In genomic region chr2:230417436-230417835, GRCh38 we compare ENCODE assay signal across 10 cellular contexts. TPM values are rescaled to one million over a fixed set of nuclear protein-coding genes. Genes with fewer than 3 reads are reported as not detected.
DNase-seq lines count a peak whose midpoint lies in the region; ATAC-seq and TF ChIP-seq lines count a peak whose summit lies in the region.
"Had no signal": no experiment of that assay in that cellular context is flagged by ENCODE, and none has a peak within 500 bp of the region (broad histone marks: within the 10 kb centered on the region; RNA-seq: fewer than 3 reads in every experiment).

No MANE protein-coding gene starts in this region.

- intact Hi-C loops in stomach (cut with DNase I; ENCODE audit: low total_unique reads): no loop called here

- H3K9me3 Mint-ChIP-seq in T-helper 1 cell treated with Interleukin-12 subunit alpha and Interleukin-12 subunit beta and Interleukin-4 antibody, amounts not matched to agents 30 μg/mL and 1 μg/mL, for 36 hours: no peaks in the 10 kb centered on the region
- no peaks in the 10 kb centered on the region for H3K9me3 Mint-ChIP-seq in activated CD4-positive, alpha-beta memory T cell treated with anti-CD3 and anti-CD28 coated beads, Interleukin-2, amount 10 ng/mL, durations not matched to agents 7 days and 5 days

- no peak for ATAC-seq in gastroesophageal sphincter

- TF ChIP-seq CTCF in gastroesophageal sphincter (IDR thresholded peaks at IDR 0.05): no peak
- TF ChIP-seq CTCF in stomach (IDR thresholded peaks at IDR 0.05): no peak

- H3K27me3 ChIP-seq in gastroesophageal sphincter (no peaks in the 10 kb centered on the region), stomach (no peaks in the 10 kb centered on the region)

- 53 to 72% methylated on average over 3 to 4 of the region's 4 CpGs for WGBS in gastroesophageal sphincter (ENCODE audit: low coverage in 1 of 2), 2 donors
- 36 to 48% (median 42%) methylated on average over 4 of the region's 4 CpGs for WGBS in stomach, 5 donors

- no peak for DNase-seq in T-helper 1 cell
- no peak for DNase-seq in activated CD4-positive, alpha-beta memory T cell treated with anti-CD3 and anti-CD28 coated beads, Interleukin-2, amount 10 ng/mL, durations not matched to agents 7 days and 5 days
- no peak for DNase-seq in stomach
- no peak for DNase-seq in SW480 (ENCODE audit: low spot score)
- DNase-seq in cerebellar nuclear complex (lab: John Stamatoyannopoulos, UW): no peak
- no peak for DNase-seq in kidney glomerular epithelial cell (lab: John Stamatoyannopoulos, UW)
- DNase-seq: NCI-H446; stimulated activated CD4-positive, alpha-beta T cell treated with anti-CD3 and anti-CD28 coated beads, Interleukin-2, amount 100 ng/mL, for 48 hours had no signal

- H3K9me3 ChIP-seq in gastroesophageal sphincter (no peaks in the 10 kb centered on the region), stomach (no peaks in the 10 kb centered on the region)

- H3K27ac Mint-ChIP-seq in T-helper 1 cell treated with Interleukin-12 subunit alpha and Interleukin-12 subunit beta and Interleukin-4 antibody, amounts not matched to agents 30 μg/mL and 1 μg/mL, for 36 hours: peak overlapping the region; percentile 70
- H3K27ac Mint-ChIP-seq in activated CD4-positive, alpha-beta memory T cell treated with anti-CD3 and anti-CD28 coated beads, Interleukin-2, amount 10 ng/mL, durations not matched to agents 7 days and 5 days: peak overlapping the region; percentile 75

- no peaks in the 10 kb centered on the region for H3K27me3 Mint-ChIP-seq in T-helper 1 cell treated with Interleukin-12 subunit alpha and Interleukin-12 subunit beta and Interleukin-4 antibody, amounts not matched to agents 30 μg/mL and 1 μg/mL, for 36 hours (ENCODE audit: low read depth)
- no peaks in the 10 kb centered on the region for H3K27me3 Mint-ChIP-seq in activated CD4-positive, alpha-beta memory T cell treated with anti-CD3 and anti-CD28 coated beads, Interleukin-2, amount 10 ng/mL, durations not matched to agents 7 days and 5 days

- H3K27ac ChIP-seq in gastroesophageal sphincter: peak overlapping the region in 1 of 4 donors; percentile 20
- peak overlapping the region in 4 of 5 donors; percentile 9 to 96 (median 94) for H3K27ac ChIP-seq in stomach

- TF ChIP-seq EP300 in gastroesophageal sphincter (IDR thresholded peaks at IDR 0.05) (no peak), stomach (IDR thresholded peaks at IDR 0.05) (no peak)

- CTCF ChIA-PET in activated CD4-positive, alpha-beta memory T cell treated with anti-CD3 and anti-CD28 coated beads, Interleukin-2, amount 10 ng/mL, durations not matched to agents 7 days and 5 days (lab: Charles Lee): interaction anchor here (0.9 to 1.8 kb wide), 6 partner anchors 12 to 215 kb away, joined by 3 to 5 read pairs (median 3); partner anchors contain the start of gene SP110

- peaks cover 74% of the 10 kb centered on the region for H3K4me1 Mint-ChIP-seq in T-helper 1 cell treated with Interleukin-12 subunit alpha and Interleukin-12 subunit beta and Interleukin-4 antibody, amounts not matched to agents 30 μg/mL and 1 μg/mL, for 36 hours (ENCODE audit: low read depth)
- peaks cover 72% of the 10 kb centered on the region for H3K4me1 Mint-ChIP-seq in activated CD4-positive, alpha-beta memory T cell treated with anti-CD3 and anti-CD28 coated beads, Interleukin-2, amount 10 ng/mL, durations not matched to agents 7 days and 5 days

- H3K4me1 ChIP-seq in gastroesophageal sphincter (peaks cover 6 to 68% (median 8%) of the 10 kb centered on the region in 3 donors), stomach (peaks cover 22 to 84% (median 59%) of the 10 kb centered on the region in 4 donors)

- peak overlapping the region; percentile 90 for H3K4me3 Mint-ChIP-seq in T-helper 1 cell treated with Interleukin-12 subunit alpha and Interleukin-12 subunit beta and Interleukin-4 antibody, amounts not matched to agents 30 μg/mL and 1 μg/mL, for 36 hours
- H3K4me3 Mint-ChIP-seq in activated CD4-positive, alpha-beta memory T cell treated with anti-CD3 and anti-CD28 coated beads, Interleukin-2, amount 10 ng/mL, durations not matched to agents 7 days and 5 days: peak overlapping the region; percentile 92

- TF ChIP-seq POLR2A in gastroesophageal sphincter (IDR thresholded peaks at IDR 0.05) (no peak), stomach (IDR thresholded peaks at IDR 0.05) (no peak)

- POLR2A ChIA-PET in activated CD4-positive, alpha-beta memory T cell treated with anti-CD3 and anti-CD28 coated beads, Interleukin-2, amount 10 ng/mL, durations not matched to agents 7 days and 5 days (lab: Charles Lee): interaction anchor here (0.6 to 4.7 kb wide), 20 partner anchors 10 to 364 kb away, joined by 3 to 52 read pairs (median 4); partner anchors contain the start of genes SP110, SP140 and SP140L

- peak overlapping the region; percentile 63 to 64 for H3K4me3 ChIP-seq in gastroesophageal sphincter
- peak overlapping the region; percentile 53 to 66 (median 56) for H3K4me3 ChIP-seq in stomach

- H3K36me3 ChIP-seq in gastroesophageal sphincter: no peaks in the 10 kb centered on the region
- H3K36me3 ChIP-seq in stomach: peaks cover 0 to 8% (median 0%) of the 10 kb centered on the region in 4 donors

- H3K36me3 Mint-ChIP-seq in T-helper 1 cell treated with Interleukin-12 subunit alpha and Interleukin-12 subunit beta and Interleukin-4 antibody, amounts not matched to agents 30 μg/mL and 1 μg/mL, for 36 hours (ENCODE audit: low read depth): peaks cover 59% of the 10 kb centered on the region
- H3K36me3 Mint-ChIP-seq in activated CD4-positive, alpha-beta memory T cell treated with anti-CD3 and anti-CD28 coated beads, Interleukin-2, amount 10 ng/mL, durations not matched to agents 7 days and 5 days (ENCODE audit: low read depth): peaks cover 62% of the 10 kb centered on the region

RNA-seq across cellular contexts. Expression of gene SP100, which starts 1.4 kb away (rescaled TPM):
- 100 to 1,000 TPM; 351 TPM for total RNA-seq in activated CD4-positive, alpha-beta memory T cell treated with anti-CD3 and anti-CD28 coated beads, Interleukin-2, amount 10 ng/mL, durations not matched to agents 7 days and 5 days
- 100 to 1,000 TPM in 1 of 4 donors, 10 to 100 TPM in 3; 70.1 to 102 (median 92.5) TPM for total RNA-seq in gastroesophageal sphincter
- total RNA-seq in stomach: 100 to 1,000 TPM in 2 of 5 donors, 10 to 100 TPM in 3; 11.0 to 168 (median 96.8) TPM
- polyA plus RNA-seq in stomach: 10 to 100 TPM; 36.5 to 58.8 (median 40.8) TPM
